Comparison of ENCODE assay signal across 28 cellular contexts in genomic region chrX:103220511-103221406, GRCh38. TPM values are rescaled to one million over a fixed set of nuclear protein-coding genes. Genes with fewer than 3 reads are reported as not detected.
DNase-seq lines count a peak whose midpoint lies in the region; ATAC-seq and TF ChIP-seq lines count a peak whose summit lies in the region.
"Had no signal": no experiment of that assay in that cellular context is flagged by ENCODE, and none has a peak within 500 bp of the region (broad histone marks: within the 10 kb centered on the region; RNA-seq: fewer than 3 reads in every experiment).

No MANE protein-coding gene starts in this region.

- ATAC-seq in WTC11 (peak; percentile 79), right cardiac atrium (peak; percentile 47 to 59), HG02798 (IDR thresholded peaks at IDR 0.05; ENCODE audit: poor library complexity, unreplicated experiment) (no peak)
- ATAC-seq: activated CD8-positive, alpha-beta T cell treated with anti-CD3 and anti-CD28 coated beads, Interleukin-2, amount 10 ng/mL, durations not matched to agents 7 days and 5 days; Panc1; right lobe of liver had no signal

- DNase-seq in WTC11 (ENCODE audit: low spot score): peak; percentile 31
- peak in 1 of 3 donors; percentile 37 for DNase-seq in right cardiac atrium
- DNase-seq in trophoblast cell: peak; percentile 21 to 37
- DNase-seq in T-helper 9 cell: no peak
- no peak for DNase-seq in NCI-H146 (lab: John Stamatoyannopoulos, UW)
- no peak for DNase-seq in islet precursor cell
- DNase-seq: activated CD4-positive, alpha-beta T cell treated with anti-CD3 and anti-CD28 coated beads for 4 hours; activated CD8-positive, alpha-beta T cell treated with anti-CD3 and anti-CD28 coated beads, Interleukin-2, amount 10 ng/mL, durations not matched to agents 7 days and 5 days; CD4-positive, alpha-beta T cell; effector CD8-positive, alpha-beta T cell; HCEC 1CT; kidney; NCI-H1694; NCI-H446; NCI-H774; right lobe of liver; SHP77 treated with DMSO at 0.1 percent for 48 hours; stimulated activated CD4-positive, alpha-beta T cell treated with anti-CD3 and anti-CD28 coated beads, Interleukin-4, amount 100 ng/mL, for 1 hour; transverse colon had no signal

- no peaks in the 10 kb centered on the region for H3K9me3 ChIP-seq in ES-I3 (ENCODE audit: control insufficient read depth, insufficient read depth, low read length)
- H3K9me3 ChIP-seq in right cardiac atrium (ENCODE audit: control insufficient read depth, low read length): no peaks in the 10 kb centered on the region
- H3K9me3 ChIP-seq in trophoblast cell (ENCODE audit: insufficient read depth, low read depth, low read length): peaks cover 3% of the 10 kb centered on the region
- H3K9me3 ChIP-seq: right lobe of liver, transverse colon had no signal

- no peaks in the 10 kb centered on the region for H3K36me3 ChIP-seq in ES-I3 (ENCODE audit: insufficient read depth, low read length)
- H3K36me3 ChIP-seq in trophoblast cell (ENCODE audit: control insufficient read depth in 1 of 2, insufficient read depth in 2 of 2, low read length in 2 of 2): peaks cover 0 to 2% of the 10 kb centered on the region in 2 experiments
- H3K36me3 ChIP-seq: right lobe of liver, transverse colon had no signal

- H3K9ac ChIP-seq in ES-I3 (ENCODE audit: low read depth, low read length) (peak overlapping the region; percentile 5; the same call in 1 of the 2 replicates), trophoblast cell (ENCODE audit: low read length) (no peak overlapping the region)
- H3K9ac ChIP-seq: parathyroid adenoma had no signal

- H3K23ac ChIP-seq in trophoblast cell (ENCODE audit: low read length): no peak overlapping the region

- no peak overlapping the region for H2BK5ac ChIP-seq in trophoblast cell (ENCODE audit: low read depth, low read length, poor library complexity)

- H3K18ac ChIP-seq in trophoblast cell (ENCODE audit: low read length): no peak overlapping the region

- peaks cover 3% of the 10 kb centered on the region for H3K79me1 ChIP-seq in trophoblast cell (ENCODE audit: low read length)

- H3K27me3 Mint-ChIP-seq in WTC11 (ENCODE audit: low read depth): peaks cover 62% of the 10 kb centered on the region

- H4K91ac ChIP-seq in trophoblast cell (ENCODE audit: low read depth, low read length): no peak overlapping the region

- no peaks in the 10 kb centered on the region for H3K4me1 ChIP-seq in ES-I3 (ENCODE audit: insufficient read depth, low read length)
- no peaks in the 10 kb centered on the region for H3K4me1 ChIP-seq in right cardiac atrium (ENCODE audit: control insufficient read depth, insufficient read depth, low read length)
- peaks cover 9 to 15% of the 10 kb centered on the region in 2 experiments for H3K4me1 ChIP-seq in trophoblast cell (ENCODE audit: control insufficient read depth in 1 of 2, insufficient read depth in 2 of 2, low read length in 2 of 2)
- H3K4me1 ChIP-seq: parathyroid adenoma, right lobe of liver, transverse colon had no signal

- H3K27ac ChIP-seq in right cardiac atrium (ENCODE audit: low read length) (no peak overlapping the region), trophoblast cell (ENCODE audit: low read depth, low read length) (no peak overlapping the region)
- H3K27ac ChIP-seq: epithelial cell of prostate, parathyroid adenoma, right lobe of liver, transverse colon, VCaP had no signal

- peak overlapping the region; percentile 45 for H3K4me2 ChIP-seq in trophoblast cell (ENCODE audit: low read length)

- peak overlapping the region; percentile 82 for H3K4me3 Mint-ChIP-seq in WTC11
- H3K4me3 Mint-ChIP-seq: activated CD8-positive, alpha-beta T cell treated with anti-CD3 and anti-CD28 coated beads, Interleukin-2, amount 10 ng/mL, durations not matched to agents 7 days and 5 days; activated naive CD8-positive, alpha-beta T cell; CD4-positive, alpha-beta T cell; T-helper 2 cell treated with Interferon-gamma antibody and Interleukin-4, amounts not matched to agents 5 μg/mL and 100 μg/mL, for 36 hours had no signal

- H4K8ac ChIP-seq in trophoblast cell (ENCODE audit: low read depth, low read length): no peak overlapping the region

- H2BK12ac ChIP-seq in trophoblast cell (ENCODE audit: low read length): peak overlapping the region; percentile 28

- peaks cover under 1% of the 10 kb centered on the region for H3K9me3 Mint-ChIP-seq in WTC11
- H3K9me3 Mint-ChIP-seq: CD4-positive, alpha-beta T cell; T-helper 2 cell treated with Interferon-gamma antibody and Interleukin-4, amounts not matched to agents 5 μg/mL and 100 μg/mL, for 36 hours had no signal

- intact Hi-C loops in right cardiac atrium (cut with DNase I): no loop called here

- no peak overlapping the region for H2AK5ac ChIP-seq in trophoblast cell (ENCODE audit: low read length)

- peaks cover 12% of the 10 kb centered on the region for H3K4me1 Mint-ChIP-seq in WTC11

- H3K14ac ChIP-seq in trophoblast cell (ENCODE audit: low read length): peak overlapping the region; percentile 36

- no peak overlapping the region for H2AFZ ChIP-seq in trophoblast cell (ENCODE audit: insufficient read depth, low read length, poor library complexity)
- H2AFZ ChIP-seq: parathyroid adenoma had no signal

- no peak overlapping the region for H4K12ac ChIP-seq in trophoblast cell (ENCODE audit: low read depth, low read length)

- no peaks in the 10 kb centered on the region for H3K27me3 ChIP-seq in right cardiac atrium (ENCODE audit: control insufficient read depth, insufficient read depth)
- H3K27me3 ChIP-seq in trophoblast cell (ENCODE audit: insufficient read depth, low read length): no peaks in the 10 kb centered on the region
- H3K27me3 ChIP-seq: transverse colon had no signal

- no peak for TF ChIP-seq CTCF in WTC11 (IDR thresholded peaks at IDR 0.05)

- H3K36me3 Mint-ChIP-seq in WTC11: peaks cover 12% of the 10 kb centered on the region
- H3K36me3 Mint-ChIP-seq: activated naive CD8-positive, alpha-beta T cell had no signal

- POLR2A ChIA-PET in WTC11 (lab: Charles Lee): no interaction called here

- no peak overlapping the region for H3K27ac Mint-ChIP-seq in WTC11
- H3K27ac Mint-ChIP-seq: activated CD8-positive, alpha-beta T cell treated with anti-CD3 and anti-CD28 coated beads, Interleukin-2, amount 10 ng/mL, durations not matched to agents 7 days and 5 days; activated naive CD8-positive, alpha-beta T cell; CD4-positive, alpha-beta T cell; T-helper 2 cell treated with Interferon-gamma antibody and Interleukin-4, amounts not matched to agents 5 μg/mL and 100 μg/mL, for 36 hours had no signal

- H3K4ac ChIP-seq in trophoblast cell (ENCODE audit: low read depth, low read length): no peak overlapping the region

- no peak overlapping the region for H2BK120ac ChIP-seq in trophoblast cell (ENCODE audit: insufficient read depth, low read length, poor library complexity)

- 48% methylated on average over 41 of the region's 41 CpGs for WGBS in right cardiac atrium
- no CpG with 5 or more reads among the region's 41 CpGs for WGBS in trophoblast cell (ENCODE audit: extremely low coverage, insufficient coverage, insufficient read length)

- CTCF ChIA-PET in WTC11 (lab: Charles Lee): no interaction called here

- H3K4me3 ChIP-seq in right cardiac atrium (ENCODE audit: low read length) (no peak overlapping the region), trophoblast cell (ENCODE audit: low read depth, low read length) (no peak overlapping the region)
- H3K4me3 ChIP-seq: right lobe of liver, transverse colon had no signal

- H3K79me2 ChIP-seq in trophoblast cell (ENCODE audit: control insufficient read depth, insufficient read depth, low read length, poor library complexity): peaks cover under 1% of the 10 kb centered on the region
- H3K79me2 ChIP-seq: parathyroid adenoma had no signal

TF ChIP-seq in WTC11, 78 proteins besides CTCF, POLR2A, EP300 and RAD21:
- TF ChIP-seq HMGA2 (CRISPR knock-in tag; IDR thresholded peaks at IDR 0.05) (no peak), FOXP4 (CRISPR knock-in tag; IDR thresholded peaks at IDR 0.05) (0 out of 2 replicates have a peak, but pooled peaks have one; percentile 19)

RNA-seq across cellular contexts. Expression of gene BEX4, which starts 5.9 kb away (rescaled TPM):
- 57.9 to 71.6 TPM (median 67.9 TPM) in 3 replicates for total RNA-seq in WTC11 (2021)
- 10 to 100 TPM; 62.9 to 94.0 (median 79.7) TPM for total RNA-seq in right cardiac atrium
- polyA plus RNA-seq in right cardiac atrium: 141 TPM
- 98.4 and 101 TPM in 2 replicates for polyA plus RNA-seq in trophoblast cell (2013)

RNA-seq across cellular contexts. Expression of gene TCEAL8, which starts 34.2 kb away (rescaled TPM):
- total RNA-seq in WTC11 (2021): 72.4 to 75.0 TPM (median 74.6 TPM) in 3 replicates
- 10 to 100 TPM; 57.1 to 72.6 (median 61.4) TPM for total RNA-seq in right cardiac atrium
- 96.8 TPM for polyA plus RNA-seq in right cardiac atrium
- 135 and 140 TPM in 2 replicates for polyA plus RNA-seq in trophoblast cell (2013)

RNA-seq across cellular contexts. Expression of gene TCEAL5, which starts 55.8 kb away (rescaled TPM):
- total RNA-seq in WTC11 (2021): 3.5 to 5.6 TPM (median 5.3 TPM) in 3 replicates
- 1 to 10 TPM in 1 of 4 donors, under 1 TPM in 3; 0.45 to 1.6 (median 0.73) TPM for total RNA-seq in right cardiac atrium
- 0.81 TPM for polyA plus RNA-seq in right cardiac atrium
- polyA plus RNA-seq in trophoblast cell (2013): 0.10 and 0.12 TPM in 2 replicates
- total RNA-seq: activated CD8-positive, alpha-beta T cell treated with anti-CD3 and anti-CD28 coated beads, Interleukin-2, amount 10 ng/mL, durations not matched to agents 7 days and 5 days; CD4-positive, alpha-beta T cell; Daoy; right lobe of liver had no signal

Comparison
In these comparisons a context has a peak if more than half of its experiments do, and no peak if none do; other contexts are left out.
1. DNase-seq: peak in WTC11 (single experiment) and trophoblast cell (2 of 2); none in T-helper 9 cell (single experiment), NCI-H146 (single experiment) and islet precursor cell (single experiment).